In the genomic region with DNA sequence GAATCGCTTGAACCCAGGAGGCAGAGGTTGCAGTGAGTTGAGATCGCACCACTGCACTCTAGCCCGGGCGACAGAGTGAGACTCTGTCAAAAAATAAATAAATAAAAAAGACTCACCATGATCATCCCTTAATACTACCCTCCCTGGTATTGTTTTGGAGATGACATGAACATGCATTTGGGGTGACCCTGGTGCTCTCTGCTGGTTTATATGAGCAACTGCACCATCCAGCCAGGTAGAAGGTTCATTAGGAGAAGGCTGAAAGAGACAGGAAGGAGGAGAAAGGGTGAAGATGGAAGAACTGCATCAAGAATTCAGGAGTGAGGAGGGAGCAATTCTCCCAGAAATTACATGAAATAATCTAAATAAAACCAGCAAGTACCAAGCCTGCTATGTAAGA, we compare ENCODE assay signal across 9 cellular contexts. TPM values are rescaled to one million over a fixed set of nuclear protein-coding genes. Genes with fewer than 3 reads are reported as not detected.
DNase-seq lines count a peak whose midpoint lies in the region; ATAC-seq and TF ChIP-seq lines count a peak whose summit lies in the region.
"Had no signal": no experiment of that assay in that cellular context is flagged by ENCODE, and none has a peak within 500 bp of the region (broad histone marks: within the 10 kb centered on the region; RNA-seq: fewer than 3 reads in every experiment).

No MANE protein-coding gene starts in this region.

- H3K4me2 ChIP-seq in neural cell (ENCODE audit: low read length): no peak overlapping the region

- H3K9me3 ChIP-seq in neural cell (ENCODE audit: low read length): no peaks in the 10 kb centered on the region
- H3K9me3 ChIP-seq: vagina had no signal

- H3K36me3 ChIP-seq in neural cell (ENCODE audit: insufficient read depth, low read length): no peaks in the 10 kb centered on the region
- H3K36me3 ChIP-seq: vagina had no signal

- peak; percentile 36 for TF ChIP-seq RAD21 in neural cell (conservative IDR thresholded peaks at IDR 0.05)

- DNase-seq in activated T-cell treated with anti-CD3 and anti-CD28 coated beads for 24 hours (ENCODE audit: low read depth) (peak; percentile 24), LHCN-M2 (ENCODE audit: low read depth) (peak; percentile 50), SKM-1 treated with dmso at 0.1 percent for 144 hours (lab: John Stamatoyannopoulos, UW; ENCODE audit: unreplicated experiment) (peak; percentile 72), T1000 (lab: John Stamatoyannopoulos, UW) (no peak), mesenteric fat pad (ENCODE audit: low spot score) (no peak)
- no peak for DNase-seq in activated T-cell treated with anti-CD3 and anti-CD28 coated beads, Interleukin-2, amount 50 U/mL, for 1 hour

- no peak overlapping the region for H2AFZ ChIP-seq in neural cell (ENCODE audit: low read depth, low read length)

- no peak for TF ChIP-seq EP300 in neural cell (conservative IDR thresholded peaks at IDR 0.05; ENCODE audit: poor library complexity, severe bottlenecking)

- H3K9me2 ChIP-seq in neural cell (ENCODE audit: insufficient read depth, low read length): no peaks in the 10 kb centered on the region

- H3K27me3 ChIP-seq in neural cell (ENCODE audit: insufficient read depth, low read depth, low read length): no peaks in the 10 kb centered on the region
- H3K27me3 ChIP-seq: vagina had no signal

- H3K27ac ChIP-seq in neural cell (ENCODE audit: low read length): no peak overlapping the region
- H3K27ac ChIP-seq: vagina had no signal

- H4K20me1 ChIP-seq in neural cell (ENCODE audit: insufficient read depth): no peaks in the 10 kb centered on the region

- no peak overlapping the region for H3K9ac ChIP-seq in neural cell (ENCODE audit: low read length)

- peak; percentile 38 for TF ChIP-seq CTCF in neural cell (IDR thresholded peaks at IDR 0.05; ENCODE audit: poor library complexity, severe bottlenecking)

- H3K4me3 ChIP-seq in neural cell (ENCODE audit: low read length): no peak overlapping the region
- H3K4me3 ChIP-seq: vagina had no signal

- no peaks in the 10 kb centered on the region for H3K79me2 ChIP-seq in neural cell (replicated peaks; ENCODE audit: insufficient read depth, low read length)

- peak; percentile 80 for ATAC-seq in esophagus mucosa

- no peaks in the 10 kb centered on the region for H3F3A ChIP-seq in neural cell (ENCODE audit: insufficient read depth, low read length, poor library complexity, severe bottlenecking)

TF ChIP-seq in neural cell, 6 proteins besides CTCF, POLR2A, EP300 and RAD21:
- no peak for TF ChIP-seq EZH2 (IDR thresholded peaks at IDR 0.05; ENCODE audit: borderline replicate concordance, insufficient read depth, low read length, poor library complexity, severe bottlenecking)
- TF ChIP-seq, protein P1, sequence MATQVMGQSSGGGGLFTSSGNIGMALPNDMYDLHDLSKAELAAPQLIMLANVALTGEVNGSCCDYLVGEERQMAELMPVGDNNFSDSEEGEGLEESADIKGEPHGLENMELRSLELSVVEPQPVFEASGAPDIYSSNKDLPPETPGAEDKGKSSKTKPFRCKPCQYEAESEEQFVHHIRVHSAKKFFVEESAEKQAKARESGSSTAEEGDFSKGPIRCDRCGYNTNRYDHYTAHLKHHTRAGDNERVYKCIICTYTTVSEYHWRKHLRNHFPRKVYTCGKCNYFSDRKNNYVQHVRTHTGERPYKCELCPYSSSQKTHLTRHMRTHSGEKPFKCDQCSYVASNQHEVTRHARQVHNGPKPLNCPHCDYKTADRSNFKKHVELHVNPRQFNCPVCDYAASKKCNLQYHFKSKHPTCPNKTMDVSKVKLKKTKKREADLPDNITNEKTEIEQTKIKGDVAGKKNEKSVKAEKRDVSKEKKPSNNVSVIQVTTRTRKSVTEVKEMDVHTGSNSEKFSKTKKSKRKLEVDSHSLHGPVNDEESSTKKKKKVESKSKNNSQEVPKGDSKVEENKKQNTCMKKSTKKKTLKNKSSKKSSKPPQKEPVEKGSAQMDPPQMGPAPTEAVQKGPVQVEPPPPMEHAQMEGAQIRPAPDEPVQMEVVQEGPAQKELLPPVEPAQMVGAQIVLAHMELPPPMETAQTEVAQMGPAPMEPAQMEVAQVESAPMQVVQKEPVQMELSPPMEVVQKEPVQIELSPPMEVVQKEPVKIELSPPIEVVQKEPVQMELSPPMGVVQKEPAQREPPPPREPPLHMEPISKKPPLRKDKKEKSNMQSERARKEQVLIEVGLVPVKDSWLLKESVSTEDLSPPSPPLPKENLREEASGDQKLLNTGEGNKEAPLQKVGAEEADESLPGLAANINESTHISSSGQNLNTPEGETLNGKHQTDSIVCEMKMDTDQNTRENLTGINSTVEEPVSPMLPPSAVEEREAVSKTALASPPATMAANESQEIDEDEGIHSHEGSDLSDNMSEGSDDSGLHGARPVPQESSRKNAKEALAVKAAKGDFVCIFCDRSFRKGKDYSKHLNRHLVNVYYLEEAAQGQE (IDR thresholded peaks at IDR 0.05; ENCODE audit: borderline replicate concordance): no peak

RNA-seq across cellular contexts. Expression of gene SLC5A1, which starts 37.8 kb away (rescaled TPM):
- total RNA-seq in LHCN-M2 (2014; rRNA removed) (not detected in 2 replicates), esophagus mucosa (8.1 TPM), mesenteric fat pad (1.2 TPM)
- polyA plus RNA-seq in LHCN-M2 (2012): not detected
- not detected in 2 replicates for polyA plus RNA-seq in neural cell
- not detected in 2 replicates for polyA minus RNA-seq in neural cell

Comparison
In these comparisons a context has a peak if more than half of its experiments do, and no peak if none do; other contexts are left out.
1. DNase-seq: peak in activated T-cell treated with anti-CD3 and anti-CD28 coated beads for 24 hours (single experiment), LHCN-M2 (single experiment) and SKM-1 treated with dmso at 0.1 percent for 144 hours (single experiment); none in activated T-cell treated with anti-CD3 and anti-CD28 coated beads, Interleukin-2, amount 50 U/mL, for 1 hour (single experiment), T1000 (single experiment) and mesenteric fat pad (single experiment).